Comparison of ENCODE assay signal across 8 cellular contexts in genomic region chr18:48942554-48943261, GRCh38. TPM values are rescaled to one million over a fixed set of nuclear protein-coding genes. Genes with fewer than 3 reads are reported as not detected.
A peak's percentile ranks its signal among the peaks of the same experiment; 100 is the strongest.
DNase-seq lines count a peak whose midpoint lies in the region; ATAC-seq and TF ChIP-seq lines count a peak whose summit lies in the region.

No MANE protein-coding gene starts in this region.

- DNase-seq in activated naive CD4-positive, alpha-beta T cell treated with anti-CD3 and anti-CD28 coated beads, Interleukin-2, amount 10 ng/mL, durations not matched to agents 7 days and 5 days = peak; percentile 13
- DNase-seq in activated naive CD4-positive, alpha-beta T cell (lab: John Stamatoyannopoulos, UW) = no peak
- DNase-seq in left kidney (ENCODE audit: low read depth, low spot score) (peak; percentile 95), upper lobe of right lung (peak; percentile 66), superior temporal gyrus (ENCODE audit: extremely low spot score) (no peak), globus pallidus (ENCODE audit: low spot score) (no peak)

- peaks cover 3% of the 10 kb centered on the region for H3K27me3 Mint-ChIP-seq in activated naive CD4-positive, alpha-beta T cell treated with anti-CD3 and anti-CD28 coated beads, Interleukin-2, amount 10 ng/mL, durations not matched to agents 7 days and 5 days

- peak overlapping the region; percentile 95 for H3K27ac Mint-ChIP-seq in activated naive CD4-positive, alpha-beta T cell treated with anti-CD3 and anti-CD28 coated beads, Interleukin-2, amount 10 ng/mL, durations not matched to agents 7 days and 5 days

- H3K27ac ChIP-seq in angular gyrus (ENCODE audit: low read depth, low read length) (peak overlapping the region; percentile 22), upper lobe of right lung (peak overlapping the region; percentile 59)

- no peaks in the 10 kb centered on the region for H3K27me3 ChIP-seq in upper lobe of right lung

- ATAC-seq in upper lobe of right lung = peak; percentile 53
- ATAC-seq in GM19035 (IDR thresholded peaks at IDR 0.05; ENCODE audit: unreplicated experiment) = no peak

- intact Hi-C loops in upper lobe of right lung (cut with DNase I) = loop anchor here (10.0 kb wide), 1 partner anchor 268 kb away; no protein-coding TSS in a partner anchor

- CTCF ChIA-PET in activated naive CD4-positive, alpha-beta T cell treated with anti-CD3 and anti-CD28 coated beads, Interleukin-2, amount 10 ng/mL, durations not matched to agents 7 days and 5 days (lab: Charles Lee) = no interaction called here

- H3K36me3 Mint-ChIP-seq in activated naive CD4-positive, alpha-beta T cell treated with anti-CD3 and anti-CD28 coated beads, Interleukin-2, amount 10 ng/mL, durations not matched to agents 7 days and 5 days = peaks cover 94% of the 10 kb centered on the region

- H3K9me3 Mint-ChIP-seq in activated naive CD4-positive, alpha-beta T cell treated with anti-CD3 and anti-CD28 coated beads, Interleukin-2, amount 10 ng/mL, durations not matched to agents 7 days and 5 days = no peaks in the 10 kb centered on the region

- H3K36me3 ChIP-seq in upper lobe of right lung = peaks cover 25% of the 10 kb centered on the region

- H3K4me1 Mint-ChIP-seq in activated naive CD4-positive, alpha-beta T cell treated with anti-CD3 and anti-CD28 coated beads, Interleukin-2, amount 10 ng/mL, durations not matched to agents 7 days and 5 days = peaks cover 99% of the 10 kb centered on the region

- no peaks in the 10 kb centered on the region for H3K9me3 ChIP-seq in upper lobe of right lung

- TF ChIP-seq CTCF in upper lobe of right lung (IDR thresholded peaks at IDR 0.05) = no peak

- H3K4me1 ChIP-seq in upper lobe of right lung = peaks cover 98% of the 10 kb centered on the region

- peak overlapping the region; percentile 37 for H3K4me3 Mint-ChIP-seq in activated naive CD4-positive, alpha-beta T cell treated with anti-CD3 and anti-CD28 coated beads, Interleukin-2, amount 10 ng/mL, durations not matched to agents 7 days and 5 days

- peak overlapping the region; percentile 83 for H3K4me3 ChIP-seq in upper lobe of right lung

RNA-seq across cellular contexts. Expression of gene SMAD7, which starts 8.1 kb away (rescaled TPM):
- 68.9 TPM for total RNA-seq in upper lobe of right lung

Comparison
In these comparisons a context has a peak if more than half of its experiments do, and no peak if none do; other contexts are left out.
1. DNase-seq: peak in activated naive CD4-positive, alpha-beta T cell treated with anti-CD3 and anti-CD28 coated beads, Interleukin-2, amount 10 ng/mL, durations not matched to agents 7 days and 5 days (single experiment), left kidney (single experiment) and upper lobe of right lung (single experiment); none in activated naive CD4-positive, alpha-beta T cell (0 of 4), superior temporal gyrus (single experiment) and globus pallidus (single experiment).